Comparison of ENCODE assay signal across 10 cellular contexts in the genomic region with DNA sequence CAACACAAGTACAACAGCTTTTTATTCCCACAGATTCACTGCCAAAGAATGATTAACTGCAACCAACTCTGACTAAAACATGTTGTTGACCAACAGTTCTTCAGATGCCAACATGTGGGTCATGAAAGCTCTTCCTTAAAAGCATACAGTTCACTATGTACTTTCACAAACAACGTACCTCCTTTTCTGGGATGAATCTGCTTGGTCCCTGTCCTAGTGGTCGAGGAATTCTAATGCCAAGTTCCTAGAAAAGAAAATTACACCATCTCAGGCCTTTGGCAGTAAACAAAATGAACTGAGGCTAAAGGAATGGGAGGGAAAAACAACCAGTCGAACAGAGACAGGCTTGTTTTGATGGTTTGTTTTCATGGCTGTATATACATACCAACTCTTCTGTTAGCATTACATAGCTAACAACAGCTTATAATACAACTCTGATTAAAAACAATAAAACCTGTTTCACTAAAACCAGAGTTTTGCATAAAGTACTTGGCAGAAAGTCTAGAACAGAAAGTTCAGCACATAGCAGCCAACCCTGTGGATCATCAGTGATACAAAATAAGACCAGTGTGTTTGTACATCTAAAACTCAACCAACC.
A peak's percentile ranks its signal among the peaks of the same experiment; 100 is the strongest.
DNase-seq lines count a peak whose midpoint lies in the region; ATAC-seq and TF ChIP-seq lines count a peak whose summit lies in the region.
"Had no signal": no experiment of that assay in that cellular context is flagged by ENCODE, and none has a peak within 500 bp of the region (broad histone marks: within the 10 kb centered on the region; RNA-seq: fewer than 3 reads in every experiment).

No MANE protein-coding gene starts in this region.

- H3K27me3 ChIP-seq in MG63 (no peaks in the 10 kb centered on the region), endocrine pancreas (ENCODE audit: control insufficient read depth, insufficient read depth, low read length) (no peaks in the 10 kb centered on the region), lung (ENCODE audit: control insufficient read depth, insufficient read depth) (no peaks in the 10 kb centered on the region), suprapubic skin (no peaks in the 10 kb centered on the region)

- no peaks in the 10 kb centered on the region for H3K9me3 ChIP-seq in MG63
- no peaks in the 10 kb centered on the region for H3K9me3 ChIP-seq in endocrine pancreas (ENCODE audit: control insufficient read depth, low read length)
- H3K9me3 ChIP-seq in lung (ENCODE audit: control insufficient read depth in 2 of 2, insufficient read depth in 1 of 2, low read length in 1 of 2), result no peaks in the 10 kb centered on the region
- H3K9me3 ChIP-seq in suprapubic skin, result no peaks in the 10 kb centered on the region

- H3K4me3 Mint-ChIP-seq in osteocyte (ENCODE audit: unreplicated experiment), result no peak overlapping the region
- H3K4me3 Mint-ChIP-seq: activated B cell treated with CpG ODN at 0.5 μM for 24 hours had no signal

- H3K9me3 Mint-ChIP-seq in osteocyte (ENCODE audit: unreplicated experiment), result no peaks in the 10 kb centered on the region
- H3K9me3 Mint-ChIP-seq: activated B cell treated with CpG ODN at 0.5 μM for 24 hours had no signal

- H3K36me3 ChIP-seq in MG63, result no peaks in the 10 kb centered on the region
- no peaks in the 10 kb centered on the region for H3K36me3 ChIP-seq in endocrine pancreas (ENCODE audit: control insufficient read depth, insufficient read depth, low read length)
- no peaks in the 10 kb centered on the region for H3K36me3 ChIP-seq in lung (ENCODE audit: control insufficient read depth in 2 of 2, insufficient read depth in 2 of 2, low read length in 2 of 2)
- H3K36me3 ChIP-seq in suprapubic skin, result peaks cover 33% of the 10 kb centered on the region

- H3K36me3 Mint-ChIP-seq in osteocyte (ENCODE audit: unreplicated experiment), result peaks cover 15% of the 10 kb centered on the region

- H3K27me3 Mint-ChIP-seq in osteocyte (ENCODE audit: unreplicated experiment), result no peaks in the 10 kb centered on the region
- H3K27me3 Mint-ChIP-seq: activated B cell treated with CpG ODN at 0.5 μM for 24 hours had no signal

- TF ChIP-seq EP300 in suprapubic skin (IDR thresholded peaks at IDR 0.05), result peak; percentile 52

- TF ChIP-seq CTCF in lung (IDR thresholded peaks at IDR 0.05; ENCODE audit: control extremely low read depth, extremely low read depth), result no peak
- TF ChIP-seq CTCF in suprapubic skin (IDR thresholded peaks at IDR 0.05), result no peak
- TF ChIP-seq CTCF in osteocyte (IDR thresholded peaks at IDR 0.05), result no peak

- H3K27ac Mint-ChIP-seq in osteocyte (ENCODE audit: unreplicated experiment), result no peak overlapping the region
- H3K27ac Mint-ChIP-seq: activated B cell treated with CpG ODN at 0.5 μM for 24 hours had no signal

- DNase-seq in MG63 (peak; percentile 3), lung (ENCODE audit: low spot score) (no peak), suprapubic skin (ENCODE audit: low spot score in 2 of 2) (no peak), NCI-H2196 (lab: John Stamatoyannopoulos, UW; ENCODE audit: unreplicated experiment) (no peak), AG08396 (ENCODE audit: low spot score) (no peak), osteocyte (ENCODE audit: extremely low spot score, unreplicated experiment) (no peak)
- DNase-seq in stimulated activated CD8-positive, alpha-beta memory T cell treated with anti-CD3 and anti-CD28 coated beads, Interleukin-4, amount 100 ng/mL, for 48 hours, result no peak
- DNase-seq: activated B cell treated with CpG ODN at 0.5 μM for 24 hours, kidney glomerular epithelial cell had no signal

- TF ChIP-seq POLR2A in suprapubic skin (IDR thresholded peaks at IDR 0.05), result no peak

- peaks cover 41% of the 10 kb centered on the region for H3K4me1 ChIP-seq in endocrine pancreas (ENCODE audit: control insufficient read depth, insufficient read depth, low read length)
- peaks cover 0 to 23% of the 10 kb centered on the region in 2 donors for H3K4me1 ChIP-seq in lung (ENCODE audit: control insufficient read depth in 2 of 2, insufficient read depth in 2 of 2, low read length in 2 of 2)
- H3K4me1 ChIP-seq in suprapubic skin, result peaks cover 63% of the 10 kb centered on the region

- no peak overlapping the region for H3K4me3 ChIP-seq in MG63
- peak overlapping the region; percentile 40 for H3K4me3 ChIP-seq in endocrine pancreas (ENCODE audit: control insufficient read depth, insufficient read depth, low read length)
- H3K4me3 ChIP-seq in lung, result no peak overlapping the region
- H3K4me3 ChIP-seq in suprapubic skin, result peak overlapping the region; percentile 10

- 58 to 66% methylated on average over 3 of the region's 3 CpGs for WGBS in lung, 2 donors
- 22% methylated on average over 3 of the region's 3 CpGs for WGBS in suprapubic skin

- H3K27ac ChIP-seq in lung (ENCODE audit: low read depth in 1 of 2, low read length in 1 of 2), result peak overlapping the region in 1 of 2 donors; percentile 88
- peak overlapping the region; percentile 81 for H3K27ac ChIP-seq in suprapubic skin

- no peaks in the 10 kb centered on the region for H3K4me1 Mint-ChIP-seq in osteocyte (ENCODE audit: unreplicated experiment)

- ATAC-seq in lung (ENCODE audit: insufficient read depth, low FRiP score), result peak; percentile 47

- no peak overlapping the region for H3K9ac ChIP-seq in endocrine pancreas (ENCODE audit: control insufficient read depth, insufficient read depth, low read length)

Comparison
In these comparisons a context has a peak if more than half of its experiments do, and no peak if none do; other contexts are left out.
1. H3K4me3 ChIP-seq: peak in endocrine pancreas (single experiment) and suprapubic skin (single experiment); none in MG63 (single experiment) and lung (single experiment).